ENCODE assay signal across 14 cellular contexts in the genomic region with DNA sequence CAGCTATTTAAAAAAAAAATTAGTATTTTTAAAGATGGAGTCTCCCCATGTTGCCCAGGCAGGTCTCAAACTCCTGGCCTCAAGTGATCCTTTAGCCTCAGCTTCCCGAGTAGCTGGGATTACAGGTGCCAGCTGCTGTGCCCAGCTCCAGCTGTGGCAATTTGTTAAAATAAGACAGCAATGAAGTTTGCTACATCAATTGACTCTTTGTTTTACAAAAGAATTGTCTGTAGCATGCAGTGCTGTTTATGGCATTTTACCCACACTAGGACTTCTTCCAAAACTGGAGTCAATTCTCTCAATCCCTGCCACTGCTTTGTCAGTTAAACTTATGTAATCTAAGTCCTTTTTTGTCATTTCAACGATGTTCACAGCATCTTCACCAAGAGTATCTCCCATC.
"Had no signal": no experiment of that assay in that cellular context is flagged by ENCODE, and none has a peak within 500 bp of the region (broad histone marks: within the 10 kb centered on the region; RNA-seq: fewer than 3 reads in every experiment).

No MANE protein-coding gene starts in this region.

- H3K27ac Mint-ChIP-seq: activated B cell treated with CpG ODN at 0.5 μM for 24 hours; activated CD8-positive, alpha-beta memory T cell treated with anti-CD3 and anti-CD28 coated beads, Interleukin-2, amount 10 ng/mL, durations not matched to agents 7 days and 5 days; activated naive CD4-positive, alpha-beta T cell treated with anti-CD3 and anti-CD28 coated beads, Interleukin-2, amount 10 ng/mL, durations not matched to agents 7 days and 5 days; memory B cell; neural progenitor cell; T-helper 1 cell treated with Interleukin-12 subunit alpha and Interleukin-12 subunit beta and Interleukin-4 antibody, amounts not matched to agents 30 μg/mL and 1 μg/mL, for 36 hours had no signal

- H3K4me2 ChIP-seq: neural progenitor cell had no signal

- DNase-seq: activated B cell treated with CpG ODN at 0.5 μM for 24 hours; activated CD8-positive, alpha-beta memory T cell treated with anti-CD3 and anti-CD28 coated beads, Interleukin-2, amount 10 ng/mL, durations not matched to agents 7 days and 5 days; activated naive CD4-positive, alpha-beta T cell treated with anti-CD3 and anti-CD28 coated beads, Interleukin-2, amount 10 ng/mL, durations not matched to agents 7 days and 5 days; activated T-cell treated with anti-CD3 and anti-CD28 coated beads, Interleukin-2, amount 50 U/mL, for 48 hours; brain microvascular endothelial cell; ovary; retina; stimulated activated CD4-positive, alpha-beta T cell treated with anti-CD3 and anti-CD28 coated beads, Interleukin-15, amount 100 ng/mL, for 24 hours; stimulated activated CD4-positive, alpha-beta T cell treated with anti-CD3 and anti-CD28 coated beads, Interleukin-4, amount 100 ng/mL, for 4 hours; transverse colon had no signal

- H3K27me3 Mint-ChIP-seq: activated B cell treated with CpG ODN at 0.5 μM for 24 hours; activated CD8-positive, alpha-beta memory T cell treated with anti-CD3 and anti-CD28 coated beads, Interleukin-2, amount 10 ng/mL, durations not matched to agents 7 days and 5 days; activated naive CD4-positive, alpha-beta T cell treated with anti-CD3 and anti-CD28 coated beads, Interleukin-2, amount 10 ng/mL, durations not matched to agents 7 days and 5 days; memory B cell had no signal

- H3K4me3 Mint-ChIP-seq: activated B cell treated with CpG ODN at 0.5 μM for 24 hours; activated CD8-positive, alpha-beta memory T cell treated with anti-CD3 and anti-CD28 coated beads, Interleukin-2, amount 10 ng/mL, durations not matched to agents 7 days and 5 days; activated naive CD4-positive, alpha-beta T cell treated with anti-CD3 and anti-CD28 coated beads, Interleukin-2, amount 10 ng/mL, durations not matched to agents 7 days and 5 days; memory B cell; neural progenitor cell; T-helper 1 cell treated with Interleukin-12 subunit alpha and Interleukin-12 subunit beta and Interleukin-4 antibody, amounts not matched to agents 30 μg/mL and 1 μg/mL, for 36 hours had no signal

- H3K27ac ChIP-seq: brain microvascular endothelial cell, neural progenitor cell, ovary, transverse colon had no signal

- H3K4me3 ChIP-seq: neural progenitor cell, ovary, transverse colon had no signal

- H3K9ac ChIP-seq: neural progenitor cell had no signal

- H3K9me3 ChIP-seq: ovary, transverse colon had no signal

- H3K27me3 ChIP-seq: brain microvascular endothelial cell, neural progenitor cell, ovary, transverse colon had no signal

- H3K9me3 Mint-ChIP-seq: activated B cell treated with CpG ODN at 0.5 μM for 24 hours; activated naive CD4-positive, alpha-beta T cell treated with anti-CD3 and anti-CD28 coated beads, Interleukin-2, amount 10 ng/mL, durations not matched to agents 7 days and 5 days; memory B cell; neural progenitor cell; T-helper 1 cell treated with Interleukin-12 subunit alpha and Interleukin-12 subunit beta and Interleukin-4 antibody, amounts not matched to agents 30 μg/mL and 1 μg/mL, for 36 hours had no signal

- H3K36me3 ChIP-seq: brain microvascular endothelial cell, neural progenitor cell, ovary had no signal

- H3K4me1 ChIP-seq: transverse colon had no signal

- H3K36me3 Mint-ChIP-seq: memory B cell had no signal

- H2AFZ ChIP-seq: neural progenitor cell had no signal

- H3K4me1 Mint-ChIP-seq: activated B cell treated with CpG ODN at 0.5 μM for 24 hours, memory B cell had no signal

- ATAC-seq: activated CD8-positive, alpha-beta memory T cell treated with anti-CD3 and anti-CD28 coated beads, Interleukin-2, amount 10 ng/mL, durations not matched to agents 7 days and 5 days; left lobe of liver had no signal
